14 cellular contexts compared by ENCODE assay signal in the genomic region with DNA sequence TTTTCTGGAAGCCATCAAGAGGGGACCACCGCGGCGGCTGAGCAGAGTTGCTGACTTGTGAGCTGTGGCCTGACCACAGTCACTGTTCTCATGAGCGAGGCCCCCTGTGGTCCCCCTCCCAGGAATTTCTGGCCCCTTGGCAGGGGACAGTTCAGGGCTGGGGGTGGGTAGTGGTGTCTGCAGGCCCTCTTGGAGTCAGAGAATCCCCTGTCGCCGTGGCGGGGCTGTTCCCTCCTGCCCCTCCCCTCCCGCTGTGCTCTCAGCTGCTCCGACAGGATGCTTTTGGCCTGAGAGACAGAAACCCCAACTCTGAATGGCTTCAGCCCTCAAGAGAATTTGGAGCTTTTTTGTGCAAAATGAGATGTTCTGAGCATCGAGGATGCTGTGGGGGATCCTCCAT.
DNase-seq lines count a peak whose midpoint lies in the region; ATAC-seq and TF ChIP-seq lines count a peak whose summit lies in the region.
"Had no signal": no experiment of that assay in that cellular context is flagged by ENCODE, and none has a peak within 500 bp of the region (broad histone marks: within the 10 kb centered on the region; RNA-seq: fewer than 3 reads in every experiment).

No MANE protein-coding gene starts in this region.

- peaks cover 57% of the 10 kb centered on the region for H3K4me1 ChIP-seq in HUES48 (ENCODE audit: control insufficient read depth, insufficient read depth, low read length)

- no peak overlapping the region for H3K4me3 ChIP-seq in HUES48 (ENCODE audit: low read depth, low read length)
- H3K4me3 ChIP-seq in WERI-Rb-1 (ENCODE audit: low read depth, low read length), result no peak overlapping the region
- H3K4me3 ChIP-seq: K562, SK-N-MC, thyroid gland had no signal

- no peaks in the 10 kb centered on the region for H3K27me3 Mint-ChIP-seq in T-helper 1 cell treated with Interleukin-12 subunit alpha and Interleukin-12 subunit beta and Interleukin-4 antibody, amounts not matched to agents 30 μg/mL and 1 μg/mL, for 36 hours (ENCODE audit: low read depth)
- H3K27me3 Mint-ChIP-seq in neural crest cell (ENCODE audit: low read depth), result no peaks in the 10 kb centered on the region

- H3K36me3 Mint-ChIP-seq in T-helper 1 cell treated with Interleukin-12 subunit alpha and Interleukin-12 subunit beta and Interleukin-4 antibody, amounts not matched to agents 30 μg/mL and 1 μg/mL, for 36 hours (ENCODE audit: low read depth), result peaks cover 26% of the 10 kb centered on the region
- H3K36me3 Mint-ChIP-seq in neural crest cell (ENCODE audit: low read depth), result no peaks in the 10 kb centered on the region

- no peak overlapping the region for H3K27ac Mint-ChIP-seq in T-helper 1 cell treated with Interleukin-12 subunit alpha and Interleukin-12 subunit beta and Interleukin-4 antibody, amounts not matched to agents 30 μg/mL and 1 μg/mL, for 36 hours
- H3K27ac Mint-ChIP-seq in neural crest cell (ENCODE audit: unreplicated experiment), result no peak overlapping the region

- peak overlapping the region; percentile 22 for H3K27ac ChIP-seq in HUES48 (ENCODE audit: low read depth, low read length)
- peak overlapping the region; percentile 4 for H3K27ac ChIP-seq in angular gyrus (ENCODE audit: low read depth, low read length)
- H3K27ac ChIP-seq in WERI-Rb-1, result no peak overlapping the region
- H3K27ac ChIP-seq: 22Rv1, SK-N-MC, thyroid gland had no signal

- ATAC-seq in HG02840 (IDR thresholded peaks at IDR 0.05; ENCODE audit: low FRiP score, unreplicated experiment), result no peak
- ATAC-seq: K562 had no signal

- H3K9me3 Mint-ChIP-seq in T-helper 1 cell treated with Interleukin-12 subunit alpha and Interleukin-12 subunit beta and Interleukin-4 antibody, amounts not matched to agents 30 μg/mL and 1 μg/mL, for 36 hours, result no peaks in the 10 kb centered on the region
- H3K9me3 Mint-ChIP-seq in neural crest cell, result no peaks in the 10 kb centered on the region

- H3K27me3 ChIP-seq in HUES48 (ENCODE audit: control insufficient read depth, insufficient read depth, low read length), result no peaks in the 10 kb centered on the region
- H3K27me3 ChIP-seq in WERI-Rb-1 (ENCODE audit: insufficient read depth, low read depth, severe bottlenecking), result no peaks in the 10 kb centered on the region
- H3K27me3 ChIP-seq: thyroid gland had no signal

- no peak for DNase-seq in T-helper 1 cell
- no peak for DNase-seq in neural crest cell (ENCODE audit: low read depth, low spot score)
- DNase-seq in WERI-Rb-1, result no peak
- DNase-seq in 8988T, result no peak
- DNase-seq: hypothalamus, NCI-H187 treated with DMSO at 0.1 percent for 48 hours, thyroid gland had no signal

- H3K4me1 Mint-ChIP-seq in T-helper 1 cell treated with Interleukin-12 subunit alpha and Interleukin-12 subunit beta and Interleukin-4 antibody, amounts not matched to agents 30 μg/mL and 1 μg/mL, for 36 hours (ENCODE audit: low read depth), result peaks cover 66% of the 10 kb centered on the region
- H3K4me1 Mint-ChIP-seq in neural crest cell, result peaks cover 73% of the 10 kb centered on the region

- no peak overlapping the region for H3K9ac ChIP-seq in HUES48 (ENCODE audit: low read depth, low read length)

- no peaks in the 10 kb centered on the region for H3K9me3 ChIP-seq in HUES48 (ENCODE audit: control insufficient read depth, insufficient read depth, low read length)
- no peaks in the 10 kb centered on the region for H3K9me3 ChIP-seq in WERI-Rb-1 (ENCODE audit: severe bottlenecking)
- H3K9me3 ChIP-seq: thyroid gland had no signal

- peak overlapping the region; percentile 67 for H3K4me3 Mint-ChIP-seq in T-helper 1 cell treated with Interleukin-12 subunit alpha and Interleukin-12 subunit beta and Interleukin-4 antibody, amounts not matched to agents 30 μg/mL and 1 μg/mL, for 36 hours
- peak overlapping the region; percentile 74 for H3K4me3 Mint-ChIP-seq in neural crest cell

- H3K36me3 ChIP-seq in HUES48 (ENCODE audit: control insufficient read depth, insufficient read depth, low read length) (no peaks in the 10 kb centered on the region), WERI-Rb-1 (peaks cover 34% of the 10 kb centered on the region)
- H3K36me3 ChIP-seq: thyroid gland had no signal

- TF ChIP-seq CTCF in neural crest cell (conservative IDR thresholded peaks at IDR 0.05) (no peak), WERI-Rb-1 (IDR thresholded peaks at IDR 0.05; ENCODE audit: low read depth, low read length) (no peak)
